In the genomic region with DNA sequence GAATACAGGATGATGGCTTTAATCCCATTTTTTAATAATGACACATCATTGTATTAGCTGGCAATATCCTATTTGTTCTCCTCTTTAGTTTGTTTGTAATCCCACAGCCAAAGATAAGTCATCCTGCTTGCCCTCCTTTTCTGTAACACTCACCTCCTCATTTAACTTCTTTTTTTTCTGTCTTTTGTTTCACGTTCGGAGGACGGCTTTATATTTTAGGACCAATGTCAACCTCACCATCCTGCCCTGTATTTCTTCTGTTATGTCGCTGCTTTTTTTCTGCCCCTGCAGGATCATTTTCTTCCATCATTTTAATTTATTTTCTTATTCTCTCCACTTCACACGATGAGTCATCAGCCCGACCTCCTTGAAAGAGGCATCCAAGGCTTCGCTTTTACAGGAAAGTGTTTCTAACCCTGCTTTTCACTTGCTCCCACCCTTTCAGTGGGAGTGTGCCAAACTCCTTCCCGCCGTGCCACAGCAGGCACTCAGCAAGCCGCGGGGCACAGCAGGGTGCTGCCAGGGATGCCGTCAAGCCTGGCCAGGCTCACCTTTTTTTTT, we compare ENCODE assay signal across 9 cellular contexts. TPM values are rescaled to one million over a fixed set of nuclear protein-coding genes. Genes with fewer than 3 reads are reported as not detected.
A peak's percentile ranks its signal among the peaks of the same experiment; 100 is the strongest.
DNase-seq lines count a peak whose midpoint lies in the region; ATAC-seq, FAIRE-seq and TF ChIP-seq lines count a peak whose summit lies in the region.
"Had no signal": no experiment of that assay in that cellular context is flagged by ENCODE, and none has a peak within 500 bp of the region (broad histone marks: within the 10 kb centered on the region; RNA-seq: fewer than 3 reads in every experiment).

No MANE protein-coding gene starts in this region.

- no peak for TF ChIP-seq CTCF in endothelial cell of umbilical vein (IDR thresholded peaks at IDR 0.05; ENCODE audit: extremely low read depth in 1 of 2, insufficient read depth in 1 of 2, low read depth in 1 of 2, low read length in 2 of 2)
- no peak for TF ChIP-seq CTCF in nephron progenitor cell (IDR thresholded peaks at IDR 0.05)

- no CpG with 5 or more reads among the region's 12 CpGs for WGBS in trophoblast cell (ENCODE audit: extremely low coverage, insufficient coverage, insufficient read length)

- H3K4me1 ChIP-seq in endothelial cell of umbilical vein (ENCODE audit: control insufficient read depth, extremely low read depth, insufficient read depth, low read length): peaks cover 6% of the 10 kb centered on the region
- H3K4me1 ChIP-seq in trophoblast cell (ENCODE audit: control insufficient read depth in 1 of 2, insufficient read depth in 2 of 2, low read length in 2 of 2): peaks cover 16 to 21% of the 10 kb centered on the region in 2 experiments

- no peak overlapping the region for H3K4me3 Mint-ChIP-seq in nephron progenitor cell

- H3K23ac ChIP-seq in trophoblast cell (ENCODE audit: low read length): no peak overlapping the region

- no peak overlapping the region for H3K9ac ChIP-seq in endothelial cell of umbilical vein (replicated peaks; ENCODE audit: extremely low read depth, insufficient read depth, low read length)
- H3K9ac ChIP-seq in trophoblast cell (ENCODE audit: low read length): no peak overlapping the region

- peaks cover 17% of the 10 kb centered on the region for H3K36me3 Mint-ChIP-seq in nephron progenitor cell (ENCODE audit: low read depth)

- CTCF ChIA-PET in endothelial cell of umbilical vein (lab: Charles Lee): interaction anchor here (1.0 kb wide), 2 partner anchors 9 to 55 kb away, joined by 3 read pairs; no protein-coding TSS in a partner anchor

- no peak overlapping the region for H2BK120ac ChIP-seq in trophoblast cell (ENCODE audit: insufficient read depth, low read length, poor library complexity)

- H3K18ac ChIP-seq in trophoblast cell (ENCODE audit: low read length): no peak overlapping the region

- peak overlapping the region; percentile 78 for H3K4me2 ChIP-seq in endothelial cell of umbilical vein (ENCODE audit: insufficient read depth, low read length)
- H3K4me2 ChIP-seq in trophoblast cell (ENCODE audit: low read length): no peak overlapping the region

- intact Hi-C loops in endothelial cell of umbilical vein (cut with micrococcal nuclease): loop anchor here (1.0 kb wide), 1 partner anchor 23 kb away; no protein-coding TSS in a partner anchor

- peaks cover 7% of the 10 kb centered on the region for H3K9me3 Mint-ChIP-seq in nephron progenitor cell

- peak; percentile 67 for DNase-seq in DMS79 treated with DMSO at 0.1 percent for 48 hours (lab: John Stamatoyannopoulos, UW)
- DNase-seq in NCI-H345 treated with DMSO at 0.1 percent for 48 hours (lab: John Stamatoyannopoulos, UW; ENCODE audit: unreplicated experiment): peak; percentile 39
- peak; percentile 85 for DNase-seq in endothelial cell of umbilical vein (ENCODE audit: low read depth, low spot score)
- DNase-seq in trophoblast cell: no peak
- no peak for DNase-seq in nephron progenitor cell
- DNase-seq in activated CD4-positive, alpha-beta T cell treated with anti-CD3 and anti-CD28 coated beads for 4 hours: no peak

- H3K79me2 ChIP-seq in endothelial cell of umbilical vein (ENCODE audit: control insufficient read depth, insufficient read depth, low read length) (peaks cover 22% of the 10 kb centered on the region), trophoblast cell (ENCODE audit: control insufficient read depth, insufficient read depth, low read length, poor library complexity) (peaks cover 31% of the 10 kb centered on the region)

- no peak overlapping the region for H2AK5ac ChIP-seq in trophoblast cell (ENCODE audit: low read length)

- H3K36me3 ChIP-seq in endothelial cell of umbilical vein (ENCODE audit: control insufficient read depth in 2 of 2, extremely low read depth in 1 of 2, insufficient read depth in 2 of 2, low read length in 2 of 2): no peaks in the 10 kb centered on the region
- peaks cover 18 to 40% of the 10 kb centered on the region in 2 experiments for H3K36me3 ChIP-seq in trophoblast cell (ENCODE audit: control insufficient read depth in 1 of 2, insufficient read depth in 2 of 2, low read length in 2 of 2)

- no peak overlapping the region for H3K27ac Mint-ChIP-seq in nephron progenitor cell

- H3K9me1 ChIP-seq in endothelial cell of umbilical vein (replicated peaks; ENCODE audit: control insufficient read depth, extremely low read depth, insufficient read depth, low read length): no peaks in the 10 kb centered on the region

- no peaks in the 10 kb centered on the region for H3K9me3 ChIP-seq in endothelial cell of umbilical vein (replicated peaks; ENCODE audit: control insufficient read depth, insufficient read depth, low read length)
- H3K9me3 ChIP-seq in trophoblast cell (ENCODE audit: insufficient read depth, low read depth, low read length): no peaks in the 10 kb centered on the region

- no peak overlapping the region for H4K12ac ChIP-seq in trophoblast cell (ENCODE audit: low read depth, low read length)

- H4K8ac ChIP-seq in trophoblast cell (ENCODE audit: low read depth, low read length): no peak overlapping the region

- no peak overlapping the region for H2BK12ac ChIP-seq in trophoblast cell (ENCODE audit: low read length)

- no peak for TF ChIP-seq POLR2A in endothelial cell of umbilical vein (IDR thresholded peaks at IDR 0.05; ENCODE audit: low read depth, low read length)

- no peaks in the 10 kb centered on the region for H3K27me3 ChIP-seq in endothelial cell of umbilical vein (ENCODE audit: control insufficient read depth in 2 of 2, insufficient read depth in 2 of 2, low read length in 2 of 2)
- no peaks in the 10 kb centered on the region for H3K27me3 ChIP-seq in trophoblast cell (ENCODE audit: insufficient read depth, low read length)

- H3K14ac ChIP-seq in trophoblast cell (ENCODE audit: low read length): no peak overlapping the region

- H3K4ac ChIP-seq in trophoblast cell (ENCODE audit: low read depth, low read length): peak overlapping the region; percentile 98

- POLR2A ChIA-PET in endothelial cell of umbilical vein (lab: Charles Lee): no interaction called here

- H4K20me1 ChIP-seq in endothelial cell of umbilical vein (replicated peaks; ENCODE audit: control insufficient read depth, extremely low read depth, insufficient read depth, low read length): no peaks in the 10 kb centered on the region

- TSS peak; percentile 18 for BruUV-seq in endothelial cell of umbilical vein (replicated peaks; lab: Mats Ljungman, UMichigan)

- H3K79me1 ChIP-seq in trophoblast cell (ENCODE audit: low read length): no peaks in the 10 kb centered on the region

- dilution Hi-C loops in endothelial cell of umbilical vein (cut with MboI; ENCODE audit: extremely low pct_ligation_motif_present, low sequenced_read_pairs): no loop called here

- peak overlapping the region in 2 of 3 experiments; percentile 2 to 40 for H3K4me3 ChIP-seq in endothelial cell of umbilical vein (replicated peaks in 1 of 3; ENCODE audit: insufficient read depth in 1 of 3, low read depth in 1 of 3, low read length in 3 of 3)
- H3K4me3 ChIP-seq in trophoblast cell (ENCODE audit: low read depth, low read length): no peak overlapping the region

- peak; percentile 88 for FAIRE-seq in endothelial cell of umbilical vein (lab: Jason Lieb, UNC)
- FAIRE-seq: endometrium had no signal

- H2AFZ ChIP-seq in endothelial cell of umbilical vein (ENCODE audit: low read depth, low read length) (peak overlapping the region; percentile 28), trophoblast cell (ENCODE audit: insufficient read depth, low read length, poor library complexity) (no peak overlapping the region)

- no peak overlapping the region for H2BK5ac ChIP-seq in trophoblast cell (ENCODE audit: low read depth, low read length, poor library complexity)

- peak overlapping the region; percentile 58 for H3K27ac ChIP-seq in endothelial cell of umbilical vein (ENCODE audit: insufficient read depth, low read depth, low read length)
- no peak overlapping the region for H3K27ac ChIP-seq in trophoblast cell (ENCODE audit: low read depth, low read length)

- no peak overlapping the region for H4K91ac ChIP-seq in trophoblast cell (ENCODE audit: low read depth, low read length)

- peaks cover 4% of the 10 kb centered on the region for H3K27me3 Mint-ChIP-seq in nephron progenitor cell (ENCODE audit: low read depth, poor library complexity)

- ATAC-seq in HG03196 (IDR thresholded peaks at IDR 0.05; ENCODE audit: unreplicated experiment): no peak
- ATAC-seq in GM18909 (IDR thresholded peaks at IDR 0.05; ENCODE audit: poor library complexity, unreplicated experiment): no peak

- H3K4me1 Mint-ChIP-seq in nephron progenitor cell: peaks cover 43% of the 10 kb centered on the region

TF ChIP-seq in endothelial cell of umbilical vein, 7 proteins besides CTCF, POLR2A, EP300 and RAD21:
- no peak for TF ChIP-seq MYC (IDR thresholded peaks at IDR 0.05; ENCODE audit: low read depth, low read length)
- no peak for TF ChIP-seq POLR2AphosphoS5 (IDR thresholded peaks at IDR 0.05; ENCODE audit: insufficient read depth, low read depth, low read length)
- no peak for TF ChIP-seq EZH2 (IDR thresholded peaks at IDR 0.05; ENCODE audit: borderline replicate concordance, low read depth, low read length, severe bottlenecking)
- TF ChIP-seq FOS (IDR thresholded peaks at IDR 0.05; ENCODE audit: borderline replicate concordance, insufficient read depth, low read length): peak; percentile 95
- peak; percentile 27 for TF ChIP-seq GATA2 (IDR thresholded peaks at IDR 0.05; ENCODE audit: insufficient read depth, insufficient read length, low read depth, low read length)
- peak; percentile 72 for TF ChIP-seq JUN (IDR thresholded peaks at IDR 0.05; ENCODE audit: borderline replicate concordance, insufficient read depth, insufficient read length, low read depth)
- TF ChIP-seq MAX (IDR thresholded peaks at IDR 0.05; ENCODE audit: insufficient read depth, insufficient read length): no peak

RNA-seq across cellular contexts. Expression of gene RAB31, which starts 11.4 kb away (rescaled TPM):
- 27.9 and 30.5 TPM in 2 replicates for total RNA-seq in endothelial cell of umbilical vein
- 21.5 and 30.5 TPM in 2 replicates for polyA plus RNA-seq in endothelial cell of umbilical vein
- polyA plus RNA-seq in endothelial cell of umbilical vein (2011; cell fraction: cytosol; rRNA removed): 16.7 and 17.2 TPM in 2 replicates
- polyA plus RNA-seq in endothelial cell of umbilical vein (2011; cell fraction: nucleus; rRNA removed): 55.6 and 82.5 TPM in 2 replicates
- 26.6 and 30.2 TPM in 2 replicates for polyA plus RNA-seq in endothelial cell of umbilical vein (2012)
- polyA minus RNA-seq in endothelial cell of umbilical vein: 14.0 and 36.3 TPM in 2 replicates
- 71.8 TPM for polyA minus RNA-seq in endothelial cell of umbilical vein (2011; cell fraction: cytosol; rRNA and poly(A)+ RNA removed)
- polyA minus RNA-seq in endothelial cell of umbilical vein (2011; cell fraction: nucleus; rRNA and poly(A)+ RNA removed): 37.9 and 74.6 TPM in 2 replicates
- polyA plus RNA-seq in trophoblast cell (2013): 287 and 288 TPM in 2 replicates

Comparison
In these comparisons a context has a peak if more than half of its experiments do, and no peak if none do; other contexts are left out.
1. DNase-seq: peak in DMS79 treated with DMSO at 0.1 percent for 48 hours (single experiment), NCI-H345 treated with DMSO at 0.1 percent for 48 hours (single experiment) and endothelial cell of umbilical vein (single experiment); none in trophoblast cell (0 of 2), nephron progenitor cell (single experiment) and activated CD4-positive, alpha-beta T cell treated with anti-CD3 and anti-CD28 coated beads for 4 hours (0 of 2).